14 cellular contexts compared by ENCODE assay signal in the genomic region with DNA sequence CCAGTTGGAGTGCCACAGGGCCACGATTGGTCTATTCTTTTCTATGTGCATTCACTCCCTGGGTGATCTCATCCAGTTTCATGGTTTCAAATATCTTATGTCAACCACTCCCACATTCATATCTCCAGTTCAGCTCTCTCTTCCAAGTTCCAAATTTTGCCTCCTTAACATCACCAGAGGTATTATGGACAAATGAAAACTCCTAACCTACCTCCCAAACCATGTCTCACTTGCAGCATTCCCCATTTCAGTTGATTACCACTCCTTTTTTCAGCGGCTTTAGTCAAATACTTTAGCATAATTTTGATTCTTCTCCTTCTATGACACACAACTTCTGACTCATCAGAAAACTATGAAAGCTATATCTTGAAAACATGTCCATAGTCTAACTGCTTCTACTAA.
DNase-seq lines count a peak whose midpoint lies in the region; ATAC-seq and TF ChIP-seq lines count a peak whose summit lies in the region.
"Had no signal": no experiment of that assay in that cellular context is flagged by ENCODE, and none has a peak within 500 bp of the region (broad histone marks: within the 10 kb centered on the region; RNA-seq: fewer than 3 reads in every experiment).

No MANE protein-coding gene starts in this region.

- no peaks in the 10 kb centered on the region for H3K9me2 ChIP-seq in SK-N-SH

- TF ChIP-seq EP300 in SK-N-SH (IDR thresholded peaks at IDR 0.05; ENCODE audit: borderline replicate concordance in 1 of 2, low read depth in 1 of 2, low read length in 1 of 2), result no peak

- H3K4me1 ChIP-seq in SK-N-SH (ENCODE audit: control insufficient read depth in 1 of 2, insufficient read depth in 2 of 2, low read depth in 1 of 2, low read length in 1 of 2), result peaks cover 0 to 4% of the 10 kb centered on the region in 2 experiments; a peak in 2 of 4 replicates
- H3K4me1 ChIP-seq in fibroblast of lung (ENCODE audit: control insufficient read depth, extremely low read depth, insufficient read depth, low read length), result peaks cover 3% of the 10 kb centered on the region
- H3K4me1 ChIP-seq in smooth muscle cell (ENCODE audit: low read depth), result peaks cover 10% of the 10 kb centered on the region
- H3K4me1 ChIP-seq: Caco-2 had no signal

- no peak overlapping the region; a peak in 1 of 4 replicates for H3K27ac ChIP-seq in SK-N-SH (ENCODE audit: low read depth in 2 of 2, low read length in 1 of 2)
- H3K27ac ChIP-seq in fibroblast of lung (ENCODE audit: insufficient read depth, low read length), result no peak overlapping the region
- H3K27ac ChIP-seq in smooth muscle cell (ENCODE audit: low read depth), result peak overlapping the region; percentile 84
- H3K27ac ChIP-seq: KMS-11, sigmoid colon had no signal

- CTCF ChIA-PET in SK-N-SH (lab: Yijun Ruan, JAX), result interaction anchor here (0.7 to 0.9 kb wide), 2 partner anchors 13 to 318 kb away, joined by 4 read pairs; no protein-coding TSS in a partner anchor

- H3K9ac ChIP-seq in SK-N-SH (no peak overlapping the region), fibroblast of lung (ENCODE audit: insufficient read depth, low read length) (no peak overlapping the region), smooth muscle cell (ENCODE audit: low read depth) (peak overlapping the region; percentile 18)
- H3K9ac ChIP-seq: KMS-11 had no signal

- H3F3A ChIP-seq in SK-N-SH (replicated peaks; ENCODE audit: insufficient read depth) (no peaks in the 10 kb centered on the region), smooth muscle cell (ENCODE audit: low read depth) (peaks cover 3% of the 10 kb centered on the region)

- H4K20me1 ChIP-seq in SK-N-SH (ENCODE audit: insufficient read depth), result no peaks in the 10 kb centered on the region
- H4K20me1 ChIP-seq in fibroblast of lung (ENCODE audit: control insufficient read depth, extremely low read depth, insufficient read depth, low read length), result no peaks in the 10 kb centered on the region
- no peaks in the 10 kb centered on the region for H4K20me1 ChIP-seq in smooth muscle cell (ENCODE audit: low read depth)

- TF ChIP-seq POLR2A in GM18505 (IDR thresholded peaks at IDR 0.05; ENCODE audit: borderline replicate concordance, extremely low read depth, insufficient read depth, insufficient read length), result no peak

- H3K4me3 ChIP-seq in SK-N-SH (ENCODE audit: low read depth in 2 of 2, low read length in 1 of 2), result no peak overlapping the region
- H3K4me3 ChIP-seq in fibroblast of lung (replicated peaks in 1 of 4; ENCODE audit: control extremely low read depth in 1 of 4, insufficient read depth in 1 of 4, low read depth in 3 of 4, low read length in 4 of 4), result no peak overlapping the region
- H3K4me3 ChIP-seq in smooth muscle cell, result no peak overlapping the region
- H3K4me3 ChIP-seq: sigmoid colon had no signal

- no peaks in the 10 kb centered on the region for H3K9me3 ChIP-seq in SK-N-SH
- no peaks in the 10 kb centered on the region for H3K9me3 ChIP-seq in fibroblast of lung (ENCODE audit: control insufficient read depth, insufficient read depth, low read depth, low read length)
- no peaks in the 10 kb centered on the region for H3K9me3 ChIP-seq in smooth muscle cell (replicated peaks; ENCODE audit: low read depth)
- H3K9me3 ChIP-seq: Caco-2, sigmoid colon had no signal

- no peak for TF ChIP-seq RAD21 in SK-N-SH (IDR thresholded peaks at IDR 0.05; ENCODE audit: low read length)

- H2AFZ ChIP-seq in SK-N-SH (ENCODE audit: low read depth), result peak overlapping the region; percentile 51; the same call in 1 of the 2 replicates
- peak overlapping the region; percentile 45 for H2AFZ ChIP-seq in fibroblast of lung (ENCODE audit: low read length)
- H2AFZ ChIP-seq in smooth muscle cell (ENCODE audit: low read depth), result peak overlapping the region; percentile 6

- no peak for ATAC-seq in GM18505 (IDR thresholded peaks at IDR 0.05; ENCODE audit: unreplicated experiment)
- ATAC-seq: natural killer cell had no signal

- 0 out of 2 replicates have a peak overlapping the region, but pooled peaks have one; percentile 1 for H3K4me2 ChIP-seq in SK-N-SH
- H3K4me2 ChIP-seq in fibroblast of lung (ENCODE audit: extremely low read depth, insufficient read depth, low read length), result peak overlapping the region; percentile 54
- peak overlapping the region; percentile 65 for H3K4me2 ChIP-seq in smooth muscle cell
- H3K4me2 ChIP-seq: KMS-11 had no signal

- 51% methylated on average over 2 of the region's 2 CpGs for WGBS in SK-N-SH (ENCODE audit: low lambda C conversion rate)
- WGBS in smooth muscle cell (ENCODE audit: low lambda C conversion rate), result 62% methylated on average over 2 of the region's 2 CpGs

- H3K79me2 ChIP-seq in SK-N-SH (ENCODE audit: insufficient read depth), result no peaks in the 10 kb centered on the region
- no peaks in the 10 kb centered on the region for H3K79me2 ChIP-seq in fibroblast of lung (ENCODE audit: control insufficient read depth, insufficient read depth, low read length)
- no peaks in the 10 kb centered on the region for H3K79me2 ChIP-seq in smooth muscle cell (ENCODE audit: low read depth)

- H3K36me3 ChIP-seq in SK-N-SH (replicated peaks in 1 of 2; ENCODE audit: control insufficient read depth in 1 of 2, insufficient read depth in 2 of 2, low read length in 1 of 2) (no peaks in the 10 kb centered on the region), fibroblast of lung (ENCODE audit: control insufficient read depth, insufficient read depth, low read length) (no peaks in the 10 kb centered on the region), smooth muscle cell (ENCODE audit: low read depth) (no peaks in the 10 kb centered on the region)
- H3K36me3 ChIP-seq: sigmoid colon had no signal

- H3K27me3 ChIP-seq in SK-N-SH (ENCODE audit: insufficient read depth) (no peaks in the 10 kb centered on the region), fibroblast of lung (ENCODE audit: control insufficient read depth, insufficient read depth, low read length) (no peaks in the 10 kb centered on the region), smooth muscle cell (ENCODE audit: low read depth) (no peaks in the 10 kb centered on the region)
- H3K27me3 ChIP-seq: sigmoid colon had no signal

- POLR2A ChIA-PET in SK-N-SH (lab: Yijun Ruan, JAX), result no interaction called here

- peak; percentile 33 for DNase-seq in HPDE6-E6E7 (ENCODE audit: extremely low spot score)
- DNase-seq in SK-N-SH, result no peak
- DNase-seq in fibroblast of lung (ENCODE audit: low read depth in 2 of 2), result peak; percentile 72 to 81
- no peak for DNase-seq in smooth muscle cell (lab: John Stamatoyannopoulos, UW; ENCODE audit: unreplicated experiment)
- DNase-seq in effector CD8-positive, alpha-beta T cell (lab: John Stamatoyannopoulos, UW), result no peak
- DNase-seq in CD1c-positive myeloid dendritic cell (ENCODE audit: extremely low spot score), result no peak
- DNase-seq: activated CD4-positive, alpha-beta memory T cell treated with anti-CD3 and anti-CD28 coated beads for 36 hours; Caco-2; glutamatergic neuron; natural killer cell; NCI-H187; sigmoid colon had no signal

- no peak for TF ChIP-seq CTCF in SK-N-SH (IDR thresholded peaks at IDR 0.05)
- TF ChIP-seq CTCF in fibroblast of lung (conservative IDR thresholded peaks at IDR 0.05 in 1 of 2, IDR thresholded peaks at IDR 0.05 in 1 of 2; ENCODE audit: low read depth in 1 of 2, low read length in 2 of 2), result no peak
- no peak for TF ChIP-seq CTCF in smooth muscle cell (IDR thresholded peaks at IDR 0.05; ENCODE audit: borderline replicate concordance, insufficient read depth, poor library complexity, severe bottlenecking)

TF ChIP-seq in SK-N-SH, 30 proteins besides CTCF, POLR2A, EP300 and RAD21:
- TF ChIP-seq FOXJ3 (CRISPR knock-in tag; IDR thresholded peaks at IDR 0.05), result no peak
- no peak for TF ChIP-seq GABPA (IDR thresholded peaks at IDR 0.05; ENCODE audit: low read depth)
- TF ChIP-seq POLR2AphosphoS5 (IDR thresholded peaks at IDR 0.05; ENCODE audit: low read depth, low read length), result no peak
- TF ChIP-seq TEAD4 (IDR thresholded peaks at IDR 0.05; ENCODE audit: borderline replicate concordance, insufficient read depth), result no peak
- TF ChIP-seq FOXM1 (IDR thresholded peaks at IDR 0.05; ENCODE audit: low read depth), result no peak
- no peak for TF ChIP-seq EZH2phosphoT487 (IDR thresholded peaks at IDR 0.05; ENCODE audit: borderline replicate concordance, low read depth)
- no peak for TF ChIP-seq NRF1 (IDR thresholded peaks at IDR 0.05; ENCODE audit: low read depth, low read length)
- no peak for TF ChIP-seq USF1 (IDR thresholded peaks at IDR 0.05; ENCODE audit: borderline replicate concordance, low read depth)
- TF ChIP-seq CHD2 (IDR thresholded peaks at IDR 0.05; ENCODE audit: low read length, partially characterized antibody), result no peak
- TF ChIP-seq PBX3 (IDR thresholded peaks at IDR 0.05), result no peak
- TF ChIP-seq NFIC (IDR thresholded peaks at IDR 0.05; ENCODE audit: borderline replicate concordance), result no peak
- no peak for TF ChIP-seq YY1 (IDR thresholded peaks at IDR 0.05; ENCODE audit: low read depth)
- TF ChIP-seq TAF1 (IDR thresholded peaks at IDR 0.05; ENCODE audit: borderline replicate concordance, low read depth, low read length), result no peak

Comparison
In these comparisons a context has a peak if more than half of its experiments do, and no peak if none do; other contexts are left out.
1. DNase-seq: peak in HPDE6-E6E7 (single experiment) and fibroblast of lung (2 of 2); none in SK-N-SH (single experiment), smooth muscle cell (single experiment), effector CD8-positive, alpha-beta T cell (single experiment) and CD1c-positive myeloid dendritic cell (single experiment).
2. H3K4me2 ChIP-seq: peak in every context shown above with its lines; median percentile 65 in smooth muscle cell; 54 in fibroblast of lung; 1 in SK-N-SH.
3. Peak in every context shown above with its lines, with median percentiles within 50 percentile points of each other: H2AFZ ChIP-seq.